Comparison of ENCODE assay signal across 8 cellular contexts in the genomic region with DNA sequence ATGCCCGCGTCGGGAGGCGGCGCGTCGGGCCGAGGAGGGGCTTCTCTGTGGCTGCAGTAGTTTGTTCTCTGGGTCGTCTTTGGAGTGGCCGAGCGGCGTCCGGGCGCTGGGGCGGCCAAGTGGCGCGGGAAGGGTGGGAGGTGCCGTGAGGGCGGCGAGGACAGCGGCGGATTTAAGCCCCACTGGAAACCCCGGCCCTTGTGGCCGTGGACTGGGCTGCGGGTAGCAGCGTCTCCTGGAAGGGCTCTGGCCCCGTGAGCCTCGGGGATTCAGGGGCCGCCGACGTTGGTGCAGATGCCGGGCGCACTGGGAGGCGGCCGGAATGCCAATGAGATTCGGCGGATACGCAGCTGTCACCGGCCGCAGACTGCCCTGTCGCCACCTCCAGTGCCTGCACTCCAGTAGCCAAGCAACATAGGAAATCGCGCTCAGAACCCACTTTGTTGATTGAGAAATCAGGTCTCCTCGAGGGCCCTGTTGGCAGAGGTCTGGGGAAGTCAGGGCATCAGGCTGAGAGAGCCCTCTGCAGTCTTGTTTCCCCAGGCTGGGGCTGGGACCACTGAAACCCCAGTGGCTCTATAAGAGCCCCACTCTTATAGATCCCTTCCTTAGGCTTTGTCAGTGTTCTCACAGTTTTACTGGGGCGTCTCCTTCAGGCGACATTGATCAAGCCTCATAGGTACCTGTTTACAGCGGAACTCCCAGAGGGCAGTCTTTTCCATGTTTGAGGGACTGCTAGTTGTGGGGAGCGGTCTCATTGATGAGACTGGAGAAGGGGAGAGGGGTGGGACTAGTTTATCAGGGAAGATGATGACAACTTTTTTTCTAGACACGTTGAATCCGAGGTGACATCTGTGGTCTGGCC. TPM values are rescaled to one million over a fixed set of nuclear protein-coding genes. Genes with fewer than 3 reads are reported as not detected.
DNase-seq lines count a peak whose midpoint lies in the region; ATAC-seq, FAIRE-seq and TF ChIP-seq lines count a peak whose summit lies in the region.

No MANE protein-coding gene starts in this region.

- H3K9me3 Mint-ChIP-seq in T-cell (no peaks in the 10 kb centered on the region), type B pancreatic cell (no peaks in the 10 kb centered on the region)
- H3K9me3 Mint-ChIP-seq in effector memory CD8-positive, alpha-beta T cell: no peaks in the 10 kb centered on the region

- no peak overlapping the region for H2BK120ac ChIP-seq in mesendoderm (ENCODE audit: low read depth, low read length)

- DNase-seq in BJ (ENCODE audit: low read depth): no peak
- DNase-seq in GM19239 (ENCODE audit: insufficient read length, low spot score): no peak
- DNase-seq in T-cell: peak in 23 of 34 experiments; percentile 12 to 46 (median 24)
- peak; percentile 50 to 55 (median 53) for DNase-seq in effector memory CD8-positive, alpha-beta T cell
- peak; percentile 60 for DNase-seq in mesendoderm
- DNase-seq in type B pancreatic cell (ENCODE audit: extremely low spot score, unreplicated experiment): no peak
- DNase-seq in NCI-H1694 (lab: John Stamatoyannopoulos, UW): no peak

- H3K27ac Mint-ChIP-seq in T-cell (peak overlapping the region; percentile 91 to 94), type B pancreatic cell (peak overlapping the region; percentile 22)
- peak overlapping the region; percentile 99 for H3K27ac Mint-ChIP-seq in effector memory CD8-positive, alpha-beta T cell

- H3K4me1 Mint-ChIP-seq in T-cell (peaks cover 65 to 67% (median 66%) of the 10 kb centered on the region in 3 donors), type B pancreatic cell (ENCODE audit: unreplicated experiment) (peaks cover 35% of the 10 kb centered on the region)
- peaks cover 38 to 43% of the 10 kb centered on the region in 2 donors for H3K4me1 Mint-ChIP-seq in effector memory CD8-positive, alpha-beta T cell (ENCODE audit: low read depth in 2 of 2)

- no CpG with 5 or more reads among the region's 50 CpGs for WGBS in mesendoderm (ENCODE audit: extremely low coverage, insufficient coverage, low lambda C conversion rate)

- peak; percentile 10 for ATAC-seq in HG03460 (IDR thresholded peaks at IDR 0.05; ENCODE audit: unreplicated experiment)
- ATAC-seq in T-cell (replicated peaks in 1 of 4): no peak
- peak; percentile 5 for ATAC-seq in effector memory CD8-positive, alpha-beta T cell (replicated peaks)

- peak overlapping the region; percentile 83 for H3K9ac ChIP-seq in mesendoderm (ENCODE audit: low read length)

- H3K4me3 Mint-ChIP-seq in T-cell (peak overlapping the region; percentile 93 to 95 (median 94)), type B pancreatic cell (peak overlapping the region; percentile 95)
- peak overlapping the region; percentile 98 for H3K4me3 Mint-ChIP-seq in effector memory CD8-positive, alpha-beta T cell

- peak; percentile 39 for FAIRE-seq in GM19239 (lab: Jason Lieb, UNC)

- H3K27me3 ChIP-seq in BJ (ENCODE audit: control insufficient read depth, insufficient read depth, low read length) (no peaks in the 10 kb centered on the region), mesendoderm (ENCODE audit: insufficient read depth, low read length, poor library complexity) (no peaks in the 10 kb centered on the region)

- H3K4me3 ChIP-seq in BJ (ENCODE audit: low read depth, low read length) (peak overlapping the region; percentile 73), mesendoderm (ENCODE audit: low read length) (peak overlapping the region; percentile 78)

- peak overlapping the region; percentile 41 for H3K27ac ChIP-seq in mesendoderm (ENCODE audit: low read depth, low read length)

- peak overlapping the region; percentile 42 for H3K4ac ChIP-seq in mesendoderm (ENCODE audit: low read depth, low read length)

- peak overlapping the region; percentile 86 for H3K4me2 ChIP-seq in mesendoderm (ENCODE audit: low read length)

- H2BK5ac ChIP-seq in mesendoderm (ENCODE audit: low read length): no peak overlapping the region

- H3K27me3 Mint-ChIP-seq in T-cell (no peaks in the 10 kb centered on the region), type B pancreatic cell (no peaks in the 10 kb centered on the region)
- H3K27me3 Mint-ChIP-seq in effector memory CD8-positive, alpha-beta T cell: no peaks in the 10 kb centered on the region

- peaks cover 7% of the 10 kb centered on the region for H3K4me1 ChIP-seq in mesendoderm (ENCODE audit: control insufficient read depth, low read depth, low read length)

- peaks cover 18% of the 10 kb centered on the region for H3K36me3 Mint-ChIP-seq in T-cell
- peaks cover 44% of the 10 kb centered on the region for H3K36me3 Mint-ChIP-seq in effector memory CD8-positive, alpha-beta T cell (ENCODE audit: insufficient read depth)
- H3K36me3 Mint-ChIP-seq in type B pancreatic cell: peaks cover 18% of the 10 kb centered on the region

- no peak for TF ChIP-seq CTCF in BJ (IDR thresholded peaks at IDR 0.05; ENCODE audit: insufficient read depth, low read depth, low read length)
- TF ChIP-seq CTCF in type B pancreatic cell (conservative IDR thresholded peaks at IDR 0.05): no peak

- H2BK15ac ChIP-seq in mesendoderm (replicated peaks; ENCODE audit: low read depth): no peak overlapping the region

- H3K18ac ChIP-seq in mesendoderm (ENCODE audit: low read length): peak overlapping the region; percentile 87

- peak overlapping the region; percentile 80 for H3K23ac ChIP-seq in mesendoderm (ENCODE audit: low read length)

- H4K8ac ChIP-seq in mesendoderm (ENCODE audit: low read depth, low read length): no peak overlapping the region

- H3K79me1 ChIP-seq in mesendoderm (ENCODE audit: low read length): peaks cover 27% of the 10 kb centered on the region

- POLR2A ChIA-PET in BJ (lab: Charles Lee): no interaction called here
- POLR2A ChIA-PET in T-cell (lab: Charles Lee): interaction anchor here in 1 of 2 donors (3.6 kb wide), 1 partner anchor 13 kb away, joined by 27 read pairs; a partner anchor contains a TSS

- CTCF ChIA-PET in BJ (lab: Yijun Ruan, JAX): interaction anchor here (0.5 kb wide), 1 partner anchor 260 kb away, joined by 3 read pairs; no protein-coding TSS in a partner anchor
- CTCF ChIA-PET in T-cell (lab: Charles Lee): interaction anchor here in 1 of 2 donors (4.3 kb wide), 1 partner anchor 12 kb away, joined by 15 read pairs; a partner anchor contains a TSS

- H2AK5ac ChIP-seq in mesendoderm (ENCODE audit: low read length): no peak overlapping the region

- no peak overlapping the region for H4K5ac ChIP-seq in mesendoderm (ENCODE audit: low read length)

- H3K36me3 ChIP-seq in BJ (ENCODE audit: control insufficient read depth, insufficient read depth, low read length): peaks cover 5% of the 10 kb centered on the region
- H3K36me3 ChIP-seq in mesendoderm (ENCODE audit: control insufficient read depth, insufficient read depth, low read length): peaks cover 2% of the 10 kb centered on the region

- peaks cover 36% of the 10 kb centered on the region for H3K79me2 ChIP-seq in mesendoderm (ENCODE audit: control insufficient read depth, insufficient read depth, low read length)

- peak overlapping the region; percentile 86 for H3K56ac ChIP-seq in mesendoderm (ENCODE audit: low read length)

RNA-seq across cellular contexts. Expression of a gene that starts 0.6 kb away (rescaled TPM):
- 17.9 and 22.7 TPM in 2 replicates for polyA plus RNA-seq in BJ (2011; rRNA removed)
- polyA minus RNA-seq in BJ (2011; rRNA and poly(A)+ RNA removed): 40.3 and 46.3 TPM in 2 replicates
- total RNA-seq in T-cell (10 to 100 TPM; 10.2 to 35.1 (median 13.1) TPM), type B pancreatic cell (ENCODE audit: low replicate concordance) (13.4 and 14.4 TPM in 2 replicates)
- polyA plus RNA-seq in mesendoderm (2013, experiment 1 of 2): 7.1 TPM
- 7.1 TPM for polyA plus RNA-seq in mesendoderm (2013, experiment 2 of 2)

RNA-seq across cellular contexts. Expression of a gene that starts 12.0 kb away (rescaled TPM):
- 19.2 and 24.2 TPM in 2 replicates for polyA plus RNA-seq in BJ (2011; rRNA removed)
- 7.4 and 8.7 TPM in 2 replicates for polyA minus RNA-seq in BJ (2011; rRNA and poly(A)+ RNA removed)
- 10 to 100 TPM; 22.1 to 60.0 (median 24.4) TPM for total RNA-seq in T-cell
- 29.9 TPM for polyA plus RNA-seq in mesendoderm (2013, experiment 1 of 2)
- polyA plus RNA-seq in mesendoderm (2013, experiment 2 of 2): 29.7 TPM
- 22.3 and 25.7 TPM in 2 replicates for total RNA-seq in type B pancreatic cell (ENCODE audit: low replicate concordance)

RNA-seq across cellular contexts. Expression of a gene that starts 58.7 kb away (rescaled TPM):
- 3.8 and 6.6 TPM in 2 replicates for polyA plus RNA-seq in BJ (2011; rRNA removed)
- polyA minus RNA-seq in BJ (2011; rRNA and poly(A)+ RNA removed): 4.2 and 6.1 TPM in 2 replicates
- total RNA-seq in T-cell (10 to 100 TPM; 10.4 to 14.6 (median 12.2) TPM), type B pancreatic cell (ENCODE audit: low replicate concordance) (10.5 and 15.1 TPM in 2 replicates)
- polyA plus RNA-seq in mesendoderm (2013, experiment 1 of 2): 4.2 TPM
- 4.4 TPM for polyA plus RNA-seq in mesendoderm (2013, experiment 2 of 2)

Comparison
In these comparisons a context has a peak if more than half of its experiments do, and no peak if none do; other contexts are left out.
1. DNase-seq: peak in T-cell (23 of 34), effector memory CD8-positive, alpha-beta T cell (3 of 3) and mesendoderm (single experiment); none in BJ (single experiment), GM19239 (single experiment), type B pancreatic cell (single experiment) and NCI-H1694 (single experiment).
2. ATAC-seq: peak in HG03460 (single experiment) and effector memory CD8-positive, alpha-beta T cell (single experiment); none in T-cell (0 of 4).
3. H3K27ac Mint-ChIP-seq: peak in every context shown above with its lines; median percentile 99 in effector memory CD8-positive, alpha-beta T cell; 92 in T-cell; 22 in type B pancreatic cell.
4. Peak in every context shown above with its lines, with median percentiles within 50 percentile points of each other: H3K4me3 Mint-ChIP-seq.